In the genomic region with DNA sequence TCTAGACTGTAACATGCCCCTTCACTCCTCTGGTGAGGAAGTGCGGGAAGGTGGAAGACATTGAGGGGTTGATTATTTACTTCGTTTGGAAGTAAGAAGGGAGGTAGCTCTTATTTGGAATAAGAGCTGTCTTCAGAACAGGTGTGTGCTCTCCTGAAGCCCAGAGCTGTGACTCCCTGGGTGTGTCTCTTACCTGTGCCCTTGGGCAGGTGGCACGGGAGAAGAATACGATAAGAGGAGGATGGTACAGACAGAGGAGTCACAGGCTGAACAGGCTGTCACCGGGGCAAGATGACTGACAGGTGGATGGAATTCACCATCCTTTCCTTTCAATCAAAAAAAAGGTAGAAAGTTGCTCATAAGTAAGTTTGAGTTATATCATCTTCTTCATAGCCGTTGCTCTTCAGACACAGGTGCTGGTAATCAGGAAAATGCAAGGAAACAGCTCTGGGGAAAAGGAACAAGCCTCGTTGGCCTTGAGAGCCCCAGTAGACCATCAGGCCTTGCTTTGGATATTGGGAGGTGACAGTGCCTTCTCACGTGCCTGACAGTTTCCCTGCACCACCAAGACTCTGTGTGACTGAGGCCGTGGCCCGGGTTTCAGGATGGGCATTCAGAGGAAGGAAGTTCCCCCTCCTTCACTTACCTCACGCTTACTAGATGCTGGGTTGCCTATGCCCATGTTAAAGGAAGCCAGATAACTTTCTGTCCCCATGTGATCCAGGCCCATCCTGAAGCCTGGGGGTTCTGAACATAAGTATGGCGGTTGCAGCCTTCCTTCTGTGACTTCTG, we compare ENCODE assay signal across 16 cellular contexts.
A peak's percentile ranks its signal among the peaks of the same experiment; 100 is the strongest.
DNase-seq lines count a peak whose midpoint lies in the region; ATAC-seq and TF ChIP-seq lines count a peak whose summit lies in the region.
"Had no signal": no experiment of that assay in that cellular context is flagged by ENCODE, and none has a peak within 500 bp of the region (broad histone marks: within the 10 kb centered on the region; RNA-seq: fewer than 3 reads in every experiment).

No MANE protein-coding gene starts in this region.

- peaks cover 99% of the 10 kb centered on the region for H3K4me1 ChIP-seq in DND-41 (ENCODE audit: insufficient read depth, low read length)

- ATAC-seq in DND-41 (ENCODE audit: insufficient read depth, low read depth) (0 out of 3 replicates have a peak, but pooled peaks have one; percentile 18), GM18505 (IDR thresholded peaks at IDR 0.05; ENCODE audit: unreplicated experiment) (no peak)

- H3K79me2 ChIP-seq in DND-41 (ENCODE audit: insufficient read depth, low read length), result peaks cover 88% of the 10 kb centered on the region

- H3K4me1 Mint-ChIP-seq in chondrocyte (ENCODE audit: low read depth) (peaks cover 74% of the 10 kb centered on the region), osteocyte (ENCODE audit: unreplicated experiment) (peaks cover 39% of the 10 kb centered on the region)

- H2AFZ ChIP-seq in DND-41 (ENCODE audit: low read depth, low read length), result no peak overlapping the region
- H2AFZ ChIP-seq: neural progenitor cell had no signal

- TF ChIP-seq POLR2A in GM18505 (IDR thresholded peaks at IDR 0.05; ENCODE audit: borderline replicate concordance, extremely low read depth, insufficient read depth, insufficient read length), result no peak

- H3K27me3 ChIP-seq in DND-41 (ENCODE audit: insufficient read depth, low read length, poor library complexity), result no peaks in the 10 kb centered on the region
- H3K27me3 ChIP-seq: neural progenitor cell, SJCRH30, stomach had no signal

- H3K27me3 Mint-ChIP-seq in chondrocyte (ENCODE audit: low read depth), result no peaks in the 10 kb centered on the region
- no peaks in the 10 kb centered on the region for H3K27me3 Mint-ChIP-seq in osteocyte (ENCODE audit: unreplicated experiment)

- no peak overlapping the region for H3K9ac ChIP-seq in DND-41 (ENCODE audit: low read depth, low read length)
- H3K9ac ChIP-seq: neural progenitor cell had no signal

- TF ChIP-seq CTCF in DND-41 (IDR thresholded peaks at IDR 0.05; ENCODE audit: borderline replicate concordance, extremely low read depth, low read length, poor library complexity, severe bottlenecking) (no peak), chondrocyte (IDR thresholded peaks at IDR 0.05) (no peak), osteocyte (IDR thresholded peaks at IDR 0.05) (no peak)

- H3K4me2 ChIP-seq in DND-41 (ENCODE audit: insufficient read depth, low read length), result no peak overlapping the region
- H3K4me2 ChIP-seq: neural progenitor cell had no signal

- no peak overlapping the region for H3K4me3 ChIP-seq in DND-41 (ENCODE audit: low read depth in 1 of 2, low read length in 2 of 2)
- H3K4me3 ChIP-seq: lower lobe of right lung, neural progenitor cell, SJCRH30, stomach had no signal

- H3K9me3 ChIP-seq in DND-41 (ENCODE audit: insufficient read depth, low read length, severe bottlenecking) (no peaks in the 10 kb centered on the region), KOPT-K1 (ENCODE audit: insufficient read depth, low read length, poor library complexity, severe bottlenecking) (no peaks in the 10 kb centered on the region)
- H3K9me3 ChIP-seq: lower lobe of right lung, SJCRH30, stomach had no signal

- H3K27ac Mint-ChIP-seq in chondrocyte (ENCODE audit: unreplicated experiment) (peak overlapping the region; percentile 36), osteocyte (ENCODE audit: unreplicated experiment) (peak overlapping the region; percentile 1)
- H3K27ac Mint-ChIP-seq: neural progenitor cell had no signal

- H3K36me3 Mint-ChIP-seq in chondrocyte (ENCODE audit: low read depth) (peaks cover 6% of the 10 kb centered on the region), osteocyte (ENCODE audit: unreplicated experiment) (peaks cover 15% of the 10 kb centered on the region)

- H3K9me3 Mint-ChIP-seq in chondrocyte (ENCODE audit: low read depth) (no peaks in the 10 kb centered on the region), osteocyte (ENCODE audit: unreplicated experiment) (no peaks in the 10 kb centered on the region)
- H3K9me3 Mint-ChIP-seq: neural progenitor cell had no signal

- H3K4me3 Mint-ChIP-seq in chondrocyte (ENCODE audit: unreplicated experiment), result no peak overlapping the region
- H3K4me3 Mint-ChIP-seq in osteocyte (ENCODE audit: unreplicated experiment), result no peak overlapping the region
- H3K4me3 Mint-ChIP-seq: neural progenitor cell had no signal

- H3K36me3 ChIP-seq in DND-41 (ENCODE audit: insufficient read depth, low read length), result peaks cover 60% of the 10 kb centered on the region
- no peaks in the 10 kb centered on the region for H3K36me3 ChIP-seq in KOPT-K1 (ENCODE audit: insufficient read depth, low read length)
- H3K36me3 ChIP-seq: neural progenitor cell, SJCRH30, stomach had no signal

- no peaks in the 10 kb centered on the region for H4K20me1 ChIP-seq in DND-41 (ENCODE audit: insufficient read depth, low read length)

- DNase-seq in DND-41 (peak; percentile 66), chondrocyte (ENCODE audit: low spot score) (no peak), osteocyte (ENCODE audit: extremely low spot score, unreplicated experiment) (no peak), cerebellar cortex (ENCODE audit: low spot score) (no peak), NCI-H2081 treated with DMSO at 0.1 percent for 48 hours (lab: John Stamatoyannopoulos, UW) (no peak), NCI-H2107 (lab: John Stamatoyannopoulos, UW) (no peak)
- DNase-seq: activated CD8-positive, alpha-beta memory T cell treated with anti-CD3 and anti-CD28 coated beads, Interleukin-2, amount 50 U/mL, for 48 hours; cortex of kidney; HCEC 1CT; lower lobe of right lung; NCI-H2081; SJCRH30; stomach had no signal

- peak overlapping the region; percentile 73 for H3K27ac ChIP-seq in DND-41 (ENCODE audit: low read length)
- H3K27ac ChIP-seq in KOPT-K1 (ENCODE audit: low read depth, low read length, poor library complexity, severe bottlenecking), result peak overlapping the region; percentile 95
- H3K27ac ChIP-seq: lower lobe of right lung, neural progenitor cell, SJCRH30 had no signal
